25 cellular contexts compared by ENCODE assay signal in genomic region chr12:13365782-13366366, GRCh38.
DNase-seq lines count a peak whose midpoint lies in the region; ATAC-seq, FAIRE-seq and TF ChIP-seq lines count a peak whose summit lies in the region.
"Had no signal": no experiment of that assay in that cellular context is flagged by ENCODE, and none has a peak within 500 bp of the region (broad histone marks: within the 10 kb centered on the region; RNA-seq: fewer than 3 reads in every experiment).

No MANE protein-coding gene starts in this region.

- peak; percentile 88 for ATAC-seq in Right ventricle myocardium inferior
- ATAC-seq in right cardiac atrium: peak; percentile 51 to 71
- ATAC-seq in sciatic nerve: peak; percentile 28
- ATAC-seq: HCT116 had no signal

- 82% methylated on average over 14 of the region's 14 CpGs for WGBS in right cardiac atrium

- H3K27me3 ChIP-seq in right atrium auricular region: no peaks in the 10 kb centered on the region
- no peaks in the 10 kb centered on the region for H3K27me3 ChIP-seq in right cardiac atrium (ENCODE audit: control insufficient read depth, insufficient read depth)
- H3K27me3 ChIP-seq: BLaER1 had no signal

- no peak for TF ChIP-seq CTCF in right atrium auricular region (IDR thresholded peaks at IDR 0.05)

- H3K4me3 ChIP-seq in right atrium auricular region: no peak overlapping the region
- H3K4me3 ChIP-seq in right cardiac atrium (ENCODE audit: low read length): no peak overlapping the region
- H3K4me3 ChIP-seq: BLaER1, SK-N-MC had no signal

- FAIRE-seq in frontal cortex (lab: Jason Lieb, UNC) (no peak), urothelium cell line (lab: Jason Lieb, UNC) (no peak)
- FAIRE-seq: GM12891, GM18507, H1 had no signal

- no peaks in the 10 kb centered on the region for H3K36me3 ChIP-seq in right atrium auricular region
- H3K36me3 ChIP-seq: BLaER1 had no signal

- H3K4me1 ChIP-seq in right atrium auricular region (no peaks in the 10 kb centered on the region), right cardiac atrium (ENCODE audit: control insufficient read depth, insufficient read depth, low read length) (no peaks in the 10 kb centered on the region)
- H3K4me1 ChIP-seq: BLaER1 had no signal

- DNase-seq in Right ventricle myocardium inferior (ENCODE audit: missing footprints) (peak; percentile 74), right atrium auricular region (ENCODE audit: low spot score) (no peak), right cardiac atrium (peak; percentile 59 to 71 (median 65)), sciatic nerve (ENCODE audit: low spot score) (no peak), frontal cortex (ENCODE audit: low spot score in 2 of 2) (no peak), urothelium cell line (ENCODE audit: low spot score) (no peak), NCI-H1105 treated with DMSO at 0.1 percent for 48 hours (lab: John Stamatoyannopoulos, UW) (no peak), NCI-H524 treated with DMSO at 0.1 percent for 48 hours (lab: John Stamatoyannopoulos, UW) (no peak)
- DNase-seq: ACHN; Caco-2; CD4-positive, alpha-beta memory T cell; DND-41; NCI-H1694; NCI-H2081; NCI-H2171 treated with DMSO at 0.1 percent for 48 hours; NCI-H526; OCI-M1; SHP77 treated with DMSO at 0.1 percent for 48 hours had no signal

- no peak overlapping the region for H3K27ac ChIP-seq in right atrium auricular region
- no peak overlapping the region for H3K27ac ChIP-seq in right cardiac atrium (ENCODE audit: low read length)
- H3K27ac ChIP-seq: 22Rv1, BLaER1, SK-N-MC had no signal

- intact Hi-C loops in Right ventricle myocardium inferior (cut with DNase I): no loop called here
- intact Hi-C loops in right cardiac atrium (cut with DNase I): loop anchor here in 1 of 4 donors (10.0 kb wide), 1 partner anchor 299 kb away; no protein-coding TSS in a partner anchor
- intact Hi-C loops in sciatic nerve (cut with DNase I): no loop called here

- H3K9me3 ChIP-seq in right atrium auricular region (no peaks in the 10 kb centered on the region), right cardiac atrium (ENCODE audit: control insufficient read depth, low read length) (no peaks in the 10 kb centered on the region)
- H3K9me3 ChIP-seq: BLaER1, Caco-2 had no signal

Comparison
In these comparisons a context has a peak if more than half of its experiments do, and no peak if none do; other contexts are left out.
1. DNase-seq: peak in Right ventricle myocardium inferior (single experiment) and right cardiac atrium (3 of 3); none in right atrium auricular region (single experiment), sciatic nerve (single experiment), frontal cortex (0 of 2), urothelium cell line (single experiment), NCI-H1105 treated with DMSO at 0.1 percent for 48 hours (single experiment) and NCI-H524 treated with DMSO at 0.1 percent for 48 hours (single experiment).
2. ATAC-seq: peak in every context shown above with its lines; median percentile 88 in Right ventricle myocardium inferior; 61 in right cardiac atrium; 28 in sciatic nerve.